Comparison of ENCODE assay signal across 17 cellular contexts in the genomic region with DNA sequence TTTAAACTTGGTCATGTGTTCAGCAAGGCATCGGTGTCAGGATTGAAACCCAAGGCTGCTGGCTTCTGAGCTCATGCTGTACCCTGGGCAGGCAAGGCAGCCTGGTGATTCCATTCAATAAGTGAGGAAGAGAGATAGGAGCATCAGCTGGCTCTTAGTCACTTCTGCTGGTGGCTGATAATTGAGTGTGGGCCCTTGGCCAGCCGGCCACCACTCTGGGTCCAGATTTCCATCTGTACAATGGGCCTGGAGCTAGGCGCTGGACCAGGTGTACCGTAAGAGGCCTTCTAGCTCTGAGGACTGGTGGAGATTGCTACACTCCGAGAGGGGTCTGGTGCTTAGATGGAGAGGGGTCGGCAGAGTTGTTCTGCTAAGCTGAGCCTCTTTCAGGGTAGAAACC. TPM values are rescaled to one million over a fixed set of nuclear protein-coding genes. Genes with fewer than 3 reads are reported as not detected.
DNase-seq lines count a peak whose midpoint lies in the region; ATAC-seq and TF ChIP-seq lines count a peak whose summit lies in the region.
"Had no signal": no experiment of that assay in that cellular context is flagged by ENCODE, and none has a peak within 500 bp of the region (broad histone marks: within the 10 kb centered on the region; RNA-seq: fewer than 3 reads in every experiment).

No MANE protein-coding gene starts in this region.

- ATAC-seq in GM21381 (IDR thresholded peaks at IDR 0.05; ENCODE audit: unreplicated experiment) (no peak), HG02610 (IDR thresholded peaks at IDR 0.05; ENCODE audit: unreplicated experiment) (no peak), gastrocnemius medialis (no peak)
- ATAC-seq: esophagus mucosa had no signal

- DNase-seq in ELR (ENCODE audit: low read depth) (peak; percentile 34), fibroblast of gingiva (ENCODE audit: low read depth) (peak; percentile 22), gastrocnemius medialis (no peak)
- DNase-seq in activated CD4-positive, alpha-beta T cell treated with anti-CD3 and anti-CD28 coated beads for 4 hours: no peak
- DNase-seq: activated CD4-positive, alpha-beta T cell treated with anti-CD3 and anti-CD28 coated beads, Interleukin-2, amount 50 U/mL, for 4 hours; activated naive CD4-positive, alpha-beta T cell; caudate nucleus; GDM1; stimulated activated naive CD4-positive, alpha-beta T cell treated with Interleukin-2 at 50 U/mL for 16 hours had no signal

- H3K27me3 ChIP-seq in skeletal muscle satellite cell (ENCODE audit: control insufficient read depth, insufficient read depth, low read length) (no peaks in the 10 kb centered on the region), gastrocnemius medialis (no peaks in the 10 kb centered on the region)
- H3K27me3 ChIP-seq: MG63 had no signal

- peak overlapping the region; percentile 52 for H3K4me2 ChIP-seq in skeletal muscle satellite cell (ENCODE audit: low read length)

- intact Hi-C loops in gastrocnemius medialis (cut with DNase I; ENCODE audit: low total_unique reads): loop anchor here (10.0 kb wide), 1 partner anchor 926 kb away; a partner anchor contains a TSS

- H3K9ac ChIP-seq in skeletal muscle satellite cell (ENCODE audit: low read depth, low read length): no peak overlapping the region

- TF ChIP-seq POLR2A in gastrocnemius medialis (IDR thresholded peaks at IDR 0.05): no peak

- H3K27ac ChIP-seq in VCaP (peak overlapping the region; percentile 99; the same call in 1 of the 2 replicates), gastrocnemius medialis (no peak overlapping the region)

- in situ Hi-C loops in gastrocnemius medialis (cut with MboI; ENCODE audit: low sequenced_read_pairs in 4 of 4): no loop called here

- H3K9me3 ChIP-seq in skeletal muscle satellite cell (replicated peaks; ENCODE audit: low read length): no peaks in the 10 kb centered on the region
- H3K9me3 ChIP-seq in gastrocnemius medialis: no peaks in the 10 kb centered on the region
- H3K9me3 ChIP-seq: MG63, mucosa of descending colon had no signal

- H3K36me3 ChIP-seq in skeletal muscle satellite cell (ENCODE audit: insufficient read depth, low read length) (peaks cover 5% of the 10 kb centered on the region), gastrocnemius medialis (no peaks in the 10 kb centered on the region)

- TF ChIP-seq CTCF in VCaP (conservative IDR thresholded peaks at IDR 0.05) (no peak), gastrocnemius medialis (IDR thresholded peaks at IDR 0.05 in 4 of 5, conservative IDR thresholded peaks at IDR 0.05 in 1 of 5) (no peak)

- H3K4me3 ChIP-seq in skeletal muscle satellite cell (ENCODE audit: low read length): no peak overlapping the region
- no peak overlapping the region for H3K4me3 ChIP-seq in gastrocnemius medialis
- H3K4me3 ChIP-seq: MG63, mucosa of descending colon had no signal

- H3K4me1 ChIP-seq in skeletal muscle satellite cell (ENCODE audit: control insufficient read depth, insufficient read depth, low read length) (peaks cover 62% of the 10 kb centered on the region), gastrocnemius medialis (peaks cover 38 to 39% of the 10 kb centered on the region in 2 donors)

RNA-seq across cellular contexts. Expression of a gene that starts 4.3 kb away (rescaled TPM):
- 119 and 133 TPM in 2 replicates for total RNA-seq in skeletal muscle satellite cell (2012; rRNA removed)
- total RNA-seq in gastrocnemius medialis: 10 to 100 TPM in 3 of 4 donors, 1 to 10 TPM in 1; 9.6 to 21.4 (median 16.6) TPM
- total RNA-seq: CD4-positive, alpha-beta T cell had no signal

RNA-seq across cellular contexts. Expression of a gene that starts 55.3 kb away (rescaled TPM):
- 52.5 and 58.8 TPM in 2 replicates for total RNA-seq in skeletal muscle satellite cell (2012; rRNA removed)
- 10 to 100 TPM; 26.5 to 32.9 (median 29.7) TPM for total RNA-seq in gastrocnemius medialis

Comparison
In these comparisons a context has a peak if more than half of its experiments do, and no peak if none do; other contexts are left out.
1. DNase-seq: peak in ELR (single experiment) and fibroblast of gingiva (single experiment); none in activated CD4-positive, alpha-beta T cell treated with anti-CD3 and anti-CD28 coated beads for 4 hours (0 of 2) and gastrocnemius medialis (0 of 2).